In the genomic region with DNA sequence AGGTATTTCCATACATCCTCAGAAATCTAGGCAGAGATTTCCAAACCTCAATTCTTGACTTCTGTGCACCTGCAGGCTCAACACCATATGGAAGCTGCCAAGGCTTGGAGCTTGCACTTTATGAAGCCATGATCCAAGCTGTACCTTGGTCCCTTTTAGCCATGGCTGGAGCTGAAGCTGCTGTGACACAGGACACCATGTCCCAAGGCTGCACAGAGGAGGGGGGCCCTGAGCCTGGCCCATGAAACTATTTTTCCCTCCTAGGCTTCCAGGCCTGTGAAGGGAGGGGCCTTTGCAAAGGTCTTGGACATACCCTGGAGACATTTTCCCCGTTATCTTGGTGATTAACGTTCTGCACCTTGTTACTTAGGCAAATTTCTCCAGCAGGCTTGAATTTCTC, we compare ENCODE assay signal across 9 cellular contexts.
"Had no signal": no experiment of that assay in that cellular context is flagged by ENCODE, and none has a peak within 500 bp of the region (broad histone marks: within the 10 kb centered on the region; RNA-seq: fewer than 3 reads in every experiment).

No MANE protein-coding gene starts in this region.

- H3K9ac ChIP-seq: GM23248 had no signal

- H3K9me3 ChIP-seq: HAP-1 had no signal

- H3K4me3 ChIP-seq: GM23248, GM23338, HAP-1 had no signal

- H3K27ac Mint-ChIP-seq: GM23338, H9, HFFc6 had no signal

- H2AFZ ChIP-seq: GM23248, GM23338 had no signal

- H3K4me1 Mint-ChIP-seq: GM23338, H9 had no signal

- H3K27ac ChIP-seq: GM23248 had no signal

- ATAC-seq: GM23338, HCT116 had no signal

- H3K36me3 ChIP-seq: HAP-1 had no signal

- H3K4me1 ChIP-seq: HAP-1 had no signal

- DNase-seq: GM23248, GOT3, H7, H9, HCEC 1CT, HFFc6 had no signal

- H3K4me3 Mint-ChIP-seq: GM23338, H9, HFFc6 had no signal

- H3K4me2 ChIP-seq: GM23338 had no signal
